ENCODE assay signal across 8 cellular contexts in genomic region chr11:11265994-11266606, GRCh38.
DNase-seq lines count a peak whose midpoint lies in the region; TF ChIP-seq lines count a peak whose summit lies in the region.

No MANE protein-coding gene starts in this region.

- H2BK120ac ChIP-seq in mesendoderm (ENCODE audit: low read depth, low read length), result no peak overlapping the region

- H3K4me2 ChIP-seq in Loucy (ENCODE audit: low read depth, low read length, poor library complexity, severe bottlenecking) (no peak overlapping the region), mesendoderm (ENCODE audit: low read length) (no peak overlapping the region)

- H3F3A ChIP-seq in Loucy (ENCODE audit: low read depth), result no peaks in the 10 kb centered on the region

- H3K9ac ChIP-seq in Loucy (ENCODE audit: low read depth, low read length, poor library complexity, severe bottlenecking), result no peak overlapping the region
- no peak overlapping the region for H3K9ac ChIP-seq in mesendoderm (ENCODE audit: low read length)

- no peak overlapping the region for H3K27ac Mint-ChIP-seq in chondrocyte (ENCODE audit: unreplicated experiment)

- intact Hi-C loops in stomach (cut with DNase I; ENCODE audit: low total_unique reads), result no loop called here

- H3K23ac ChIP-seq in mesendoderm (ENCODE audit: low read length), result no peak overlapping the region

- H4K20me1 ChIP-seq in Loucy (ENCODE audit: insufficient read depth, low read length, poor library complexity, severe bottlenecking), result no peaks in the 10 kb centered on the region

- no peak overlapping the region for H3K27ac ChIP-seq in VCaP
- H3K27ac ChIP-seq in mesendoderm (ENCODE audit: low read depth, low read length), result no peak overlapping the region
- H3K27ac ChIP-seq in stomach, result no peak overlapping the region

- H3K4ac ChIP-seq in mesendoderm (ENCODE audit: low read depth, low read length), result no peak overlapping the region

- no peaks in the 10 kb centered on the region for H3K27me3 Mint-ChIP-seq in chondrocyte (ENCODE audit: low read depth)

- H3K9me3 ChIP-seq in Loucy (ENCODE audit: insufficient read depth, low read depth, low read length) (no peaks in the 10 kb centered on the region), stomach (no peaks in the 10 kb centered on the region)

- TF ChIP-seq CTCF in BJ (IDR thresholded peaks at IDR 0.05; ENCODE audit: insufficient read depth, low read depth, low read length) (peak; percentile 81), Loucy (conservative IDR thresholded peaks at IDR 0.05; ENCODE audit: low read length) (peak; percentile 99), VCaP (conservative IDR thresholded peaks at IDR 0.05) (peak; percentile 76), chondrocyte (IDR thresholded peaks at IDR 0.05) (peak; percentile 85), stomach (IDR thresholded peaks at IDR 0.05) (peak in 5 of 7 experiments; percentile 47 to 78 (median 62))

- no peaks in the 10 kb centered on the region for H3K9me3 Mint-ChIP-seq in chondrocyte (ENCODE audit: low read depth)

- H2BK5ac ChIP-seq in mesendoderm (ENCODE audit: low read length), result no peak overlapping the region

- no peak overlapping the region for H2AFZ ChIP-seq in Loucy (ENCODE audit: low read length)

- H3K56ac ChIP-seq in mesendoderm (ENCODE audit: low read length), result no peak overlapping the region

- no CpG with 5 or more reads among the region's 8 CpGs for WGBS in mesendoderm (ENCODE audit: extremely low coverage, insufficient coverage, low lambda C conversion rate)
- 38 to 50% (median 40%) methylated on average over 8 of the region's 8 CpGs for WGBS in stomach, 5 donors

- TF ChIP-seq POLR2A in stomach (IDR thresholded peaks at IDR 0.05), result no peak

- H3K4me3 ChIP-seq in BJ (ENCODE audit: low read depth, low read length) (no peak overlapping the region), Loucy (ENCODE audit: low read length, poor library complexity, severe bottlenecking) (no peak overlapping the region), mesendoderm (ENCODE audit: low read length) (no peak overlapping the region), stomach (no peak overlapping the region)

- DNase-seq in BJ (ENCODE audit: low read depth) (no peak), GM19240 (ENCODE audit: insufficient read length, low spot score) (peak; percentile 75), chondrocyte (ENCODE audit: low spot score) (no peak), mesendoderm (peak; percentile 67), stomach (peak; percentile 56), putamen (ENCODE audit: low spot score) (no peak)

- H3K79me2 ChIP-seq in Loucy (ENCODE audit: insufficient read depth, low read length) (no peaks in the 10 kb centered on the region), mesendoderm (ENCODE audit: control insufficient read depth, insufficient read depth, low read length) (no peaks in the 10 kb centered on the region)

- no peak overlapping the region for H4K8ac ChIP-seq in mesendoderm (ENCODE audit: low read depth, low read length)

- no peak overlapping the region for H3K4me3 Mint-ChIP-seq in chondrocyte (ENCODE audit: unreplicated experiment)

- no peak overlapping the region for H3K18ac ChIP-seq in mesendoderm (ENCODE audit: low read length)

- no peak overlapping the region for H4K5ac ChIP-seq in mesendoderm (ENCODE audit: low read length)

- peaks cover 10% of the 10 kb centered on the region for H3K36me3 Mint-ChIP-seq in chondrocyte (ENCODE audit: low read depth)

- no peak overlapping the region for H2BK15ac ChIP-seq in mesendoderm (replicated peaks; ENCODE audit: low read depth)

- H3K4me1 ChIP-seq in Loucy (ENCODE audit: insufficient read depth, low read length, poor library complexity, severe bottlenecking), result peaks cover 14% of the 10 kb centered on the region
- H3K4me1 ChIP-seq in mesendoderm (ENCODE audit: control insufficient read depth, low read depth, low read length), result no peaks in the 10 kb centered on the region
- H3K4me1 ChIP-seq in stomach, result no peaks in the 10 kb centered on the region

- H3K9me2 ChIP-seq in Loucy (replicated peaks; ENCODE audit: low read depth, low read length), result no peaks in the 10 kb centered on the region

- no peak for TF ChIP-seq EP300 in stomach (IDR thresholded peaks at IDR 0.05)

- POLR2A ChIA-PET in BJ (lab: Charles Lee), result no interaction called here

- CTCF ChIA-PET in BJ (lab: Yijun Ruan, JAX), result interaction anchor here (0.6 to 1.4 kb wide), 3 partner anchors 8 to 473 kb away, joined by 3 to 4 read pairs (median 3); no protein-coding TSS in a partner anchor

- no peak overlapping the region for H2AK5ac ChIP-seq in mesendoderm (ENCODE audit: low read length)

- H3K36me3 ChIP-seq in BJ (ENCODE audit: control insufficient read depth, insufficient read depth, low read length) (no peaks in the 10 kb centered on the region), Loucy (ENCODE audit: insufficient read depth, low read length) (no peaks in the 10 kb centered on the region), mesendoderm (ENCODE audit: control insufficient read depth, insufficient read depth, low read length) (no peaks in the 10 kb centered on the region), stomach (no peaks in the 10 kb centered on the region)

- peaks cover 15% of the 10 kb centered on the region for H3K4me1 Mint-ChIP-seq in chondrocyte (ENCODE audit: low read depth)

- no peaks in the 10 kb centered on the region for H3K79me1 ChIP-seq in mesendoderm (ENCODE audit: low read length)

- 0 out of 2 replicates have a peak, but pooled peaks cover 2% of the 10 kb centered on the region for H3K27me3 ChIP-seq in BJ (ENCODE audit: control insufficient read depth, insufficient read depth, low read length)
- no peaks in the 10 kb centered on the region for H3K27me3 ChIP-seq in Loucy (ENCODE audit: insufficient read depth, low read length, poor library complexity, severe bottlenecking)
- H3K27me3 ChIP-seq in mesendoderm (ENCODE audit: insufficient read depth, low read length, poor library complexity), result no peaks in the 10 kb centered on the region
- H3K27me3 ChIP-seq in stomach, result no peaks in the 10 kb centered on the region

Comparison
In these comparisons a context has a peak if more than half of its experiments do, and no peak if none do; other contexts are left out.
1. DNase-seq: peak in GM19240 (single experiment), mesendoderm (single experiment) and stomach (single experiment); none in BJ (single experiment), chondrocyte (single experiment) and putamen (single experiment).
2. Peak in every context shown above with its lines, with median percentiles within 50 percentile points of each other: CTCF ChIP-seq.